17 cellular contexts compared by ENCODE assay signal in the genomic region with DNA sequence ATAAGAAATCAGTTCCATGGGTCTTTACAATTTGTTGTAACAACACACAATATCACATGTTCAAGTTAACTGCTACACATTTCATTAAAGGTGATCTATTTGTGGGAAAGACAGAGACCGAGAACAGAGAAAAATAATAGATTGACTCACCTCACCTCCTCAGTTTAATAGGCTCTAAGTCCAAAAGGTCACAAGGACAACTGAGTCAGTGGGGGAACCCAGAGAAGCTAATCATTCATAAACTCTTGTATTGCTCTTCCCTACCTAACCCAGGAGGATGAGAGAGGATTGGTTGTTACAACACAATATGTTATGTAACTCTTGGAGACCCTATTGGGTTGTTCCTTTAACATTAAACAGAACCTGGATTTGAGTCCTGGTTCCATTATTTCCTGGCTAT.
"Had no signal": no experiment of that assay in that cellular context is flagged by ENCODE, and none has a peak within 500 bp of the region (broad histone marks: within the 10 kb centered on the region; RNA-seq: fewer than 3 reads in every experiment).

No MANE protein-coding gene starts in this region.

- H3K9me3 ChIP-seq: mucosa of descending colon, neutrophil, psoas muscle, tibial artery, upper lobe of right lung, vagina had no signal

- H3K27ac ChIP-seq: coronary artery, neutrophil, psoas muscle, tibial artery, upper lobe of right lung, vagina had no signal

- H3K4me1 ChIP-seq: psoas muscle, tibial artery, upper lobe of right lung, vagina had no signal

- ATAC-seq: left lobe of liver; mucosa of descending colon; naive thymus-derived CD8-positive, alpha-beta T cell; psoas muscle; sciatic nerve; upper lobe of right lung had no signal

- H3K4me3 ChIP-seq: coronary artery, mucosa of descending colon, psoas muscle, tibial artery, upper lobe of right lung, vagina had no signal

- H3K36me3 Mint-ChIP-seq: naive thymus-derived CD8-positive, alpha-beta T cell had no signal

- DNase-seq: effector CD4-positive, alpha-beta T cell; endodermal cell; foreskin melanocyte; head of caudate nucleus; hippocampal formation; kidney glomerular epithelial cell; mucosa of descending colon; naive thymus-derived CD8-positive, alpha-beta T cell; psoas muscle; stimulated activated naive CD4-positive, alpha-beta T cell treated with Interleukin-2 at 50 U/mL for 16 hours; tibial artery; upper lobe of right lung had no signal

- H3K27ac Mint-ChIP-seq: endodermal cell; naive thymus-derived CD8-positive, alpha-beta T cell had no signal

- H3K4me1 Mint-ChIP-seq: endodermal cell had no signal

- H3K36me3 ChIP-seq: neutrophil, tibial artery, upper lobe of right lung, vagina had no signal

- H3K27me3 ChIP-seq: vagina had no signal

- H3K4me3 Mint-ChIP-seq: endodermal cell; naive thymus-derived CD8-positive, alpha-beta T cell had no signal

- H3K9me3 Mint-ChIP-seq: endodermal cell; naive thymus-derived CD8-positive, alpha-beta T cell had no signal
